8 cellular contexts compared by ENCODE assay signal in the genomic region with DNA sequence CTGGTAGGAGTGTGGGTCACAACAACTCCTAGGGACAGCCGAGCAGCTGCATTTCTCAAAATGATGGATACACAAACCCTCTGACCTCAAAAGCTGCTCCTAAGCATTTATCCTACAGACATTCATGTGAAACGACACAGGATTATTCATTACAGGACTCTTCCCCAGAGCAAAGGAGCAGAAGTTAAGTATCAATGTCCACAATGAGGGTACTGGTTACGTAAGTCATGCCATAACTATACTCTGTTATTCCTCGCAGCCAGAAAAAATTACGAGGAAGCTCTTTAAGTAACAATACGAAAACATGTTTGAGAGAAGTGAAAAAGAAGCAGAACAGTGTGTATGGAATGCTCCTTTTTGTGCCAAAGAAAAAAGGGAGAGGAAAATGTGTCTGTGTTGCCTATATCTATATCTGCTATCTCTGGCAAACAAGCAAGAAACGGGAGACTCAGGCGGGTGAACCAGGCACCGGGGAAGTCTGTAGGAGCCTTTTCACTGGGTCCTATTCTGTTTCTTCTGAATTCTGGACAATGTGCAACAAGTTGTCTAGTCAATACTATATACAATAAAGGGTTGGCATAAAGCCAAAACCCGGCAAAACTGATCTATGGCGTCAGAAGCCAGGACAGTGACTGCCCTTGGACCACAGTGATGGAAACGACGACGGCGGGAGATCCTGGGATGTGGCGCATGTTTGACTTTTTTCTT. TPM values are rescaled to one million over a fixed set of nuclear protein-coding genes. Genes with fewer than 3 reads are reported as not detected.
DNase-seq lines count a peak whose midpoint lies in the region; ATAC-seq, FAIRE-seq and TF ChIP-seq lines count a peak whose summit lies in the region.

No MANE protein-coding gene starts in this region.

- H3K9me3 ChIP-seq in A673 (ENCODE audit: low read depth, low read length, poor library complexity, severe bottlenecking) (no peaks in the 10 kb centered on the region), GM12878 (replicated peaks; ENCODE audit: control insufficient read depth, insufficient read depth, low read length) (no peaks in the 10 kb centered on the region), mesenchymal stem cell (ENCODE audit: control insufficient read depth, low read length) (no peaks in the 10 kb centered on the region)

- H2BK120ac ChIP-seq in mesenchymal stem cell (ENCODE audit: low read depth, low read length), result no peak overlapping the region

- H3K18ac ChIP-seq in mesenchymal stem cell (ENCODE audit: low read depth in 1 of 2, low read length in 2 of 2), result no peak overlapping the region

- ATAC-seq in GM12878 (no peak), GM19467 (IDR thresholded peaks at IDR 0.05; ENCODE audit: unreplicated experiment) (no peak), HG03439 (IDR thresholded peaks at IDR 0.05; ENCODE audit: unreplicated experiment) (no peak), omental fat pad (ENCODE audit: low FRiP score) (no peak)

- H3K4ac ChIP-seq in mesenchymal stem cell (ENCODE audit: low read depth in 1 of 2, low read length in 2 of 2), result no peak overlapping the region

- no peak overlapping the region for H4K91ac ChIP-seq in mesenchymal stem cell (ENCODE audit: low read length)

- in situ Hi-C loops in GM12878 (cut with MboI), result no loop called here

- WGBS in GM12878 (ENCODE audit: insufficient coverage, insufficient replicate concordance, low lambda C conversion rate, missing lambda C conversion rate), result 79% methylated on average over 16 of the region's 16 CpGs
- 47% methylated on average over 16 of the region's 16 CpGs for WGBS in mesenchymal stem cell

- no peak overlapping the region for H3K23ac ChIP-seq in mesenchymal stem cell (ENCODE audit: low read length in 2 of 2)

- DNase-seq in A673 (ENCODE audit: low spot score) (peak; percentile 37), HT-29 (ENCODE audit: low spot score) (peak; percentile 33), GM12878 (ENCODE audit: low read depth, low spot score) (no peak), mesenchymal stem cell (peak; percentile 73), omental fat pad (ENCODE audit: low spot score) (no peak)
- no peak for DNase-seq in stimulated activated CD4-positive, alpha-beta T cell treated with anti-CD3 and anti-CD28 coated beads, Interleukin-4, amount 100 ng/mL, for 1 hour

- H2AFZ ChIP-seq in GM12878 (ENCODE audit: control insufficient read depth, low read depth, low read length), result no peak overlapping the region
- no peak overlapping the region for H2AFZ ChIP-seq in mesenchymal stem cell (ENCODE audit: low read depth, low read length)

- H3K27me3 ChIP-seq in A673 (replicated peaks; ENCODE audit: insufficient read depth, low read depth, low read length, poor library complexity) (no peaks in the 10 kb centered on the region), GM12878 (replicated peaks in 1 of 2; ENCODE audit: control insufficient read depth in 2 of 2, insufficient read depth in 2 of 2, low read length in 1 of 2) (no peaks in the 10 kb centered on the region), mesenchymal stem cell (ENCODE audit: control insufficient read depth in 1 of 2, insufficient read depth in 1 of 2, low read length in 2 of 2) (no peaks in the 10 kb centered on the region)

- no peak overlapping the region; the same call in 1 of the 2 replicates for H3K9ac ChIP-seq in GM12878 (ENCODE audit: control insufficient read depth, insufficient read depth, low read length)
- H3K9ac ChIP-seq in mesenchymal stem cell (ENCODE audit: low read length), result peak overlapping the region; percentile 96

- SMC1A ChIA-PET in GM12878 (lab: Charles Lee; ENCODE audit: uncharacterized antibody, unreplicated experiment), result interaction anchor here (0.6 kb wide), 1 partner anchor 141 kb away, joined by 3 read pairs; no protein-coding TSS in a partner anchor

- peak overlapping the region; percentile 35 for H2AK5ac ChIP-seq in mesenchymal stem cell (ENCODE audit: low read length, severe bottlenecking)

- TF ChIP-seq EP300 in GM12878 (IDR thresholded peaks at IDR 0.05; ENCODE audit: borderline replicate concordance in 1 of 2, control insufficient read depth in 1 of 2, low read depth in 2 of 2, low read length in 2 of 2), result no peak

- intact Hi-C loops in A673 (cut with micrococcal nuclease; ENCODE audit: unreplicated experiment) (loop anchor here (5.0 kb wide), 1 partner anchor 147 kb away; the partner anchor contains the start of gene ZNF865), GM12878 (cut with micrococcal nuclease; ENCODE audit: unreplicated experiment) (no loop called here)

- POLR2A ChIA-PET in A673 (lab: Charles Lee; ENCODE audit: low non-redundant PET), result no interaction called here
- POLR2A ChIA-PET in GM12878 (lab: Charles Lee), result no interaction called here

- peaks cover 9% of the 10 kb centered on the region for H3K79me2 ChIP-seq in GM12878 (ENCODE audit: control insufficient read depth, insufficient read depth, low read length)

- H4K8ac ChIP-seq in mesenchymal stem cell (ENCODE audit: low read length), result no peak overlapping the region

- no peak overlapping the region for H2BK5ac ChIP-seq in mesenchymal stem cell (ENCODE audit: low read depth, low read length, poor library complexity, severe bottlenecking)

- H2BK12ac ChIP-seq in mesenchymal stem cell (ENCODE audit: low read length in 2 of 2), result no peak overlapping the region

- H3K14ac ChIP-seq in mesenchymal stem cell (ENCODE audit: low read length in 2 of 2), result no peak overlapping the region

- TF ChIP-seq RAD21 in GM12878 (IDR thresholded peaks at IDR 0.05; ENCODE audit: insufficient read depth, low read depth, low read length), result no peak

- no peak for TF ChIP-seq POLR2A in GM12878 (IDR thresholded peaks at IDR 0.05; ENCODE audit: low read depth, low read length)

- H4K20me1 ChIP-seq in GM12878 (ENCODE audit: control insufficient read depth, insufficient read depth), result no peaks in the 10 kb centered on the region; the same call in 1 of the 2 replicates

- H2BK15ac ChIP-seq in mesenchymal stem cell (ENCODE audit: low read depth, poor library complexity, severe bottlenecking), result no peak overlapping the region

- peak; percentile 47 for FAIRE-seq in GM12878 (lab: Jason Lieb, UNC)

- peak overlapping the region; percentile 78 for H3K4me3 ChIP-seq in A673 (ENCODE audit: low read depth, low read length, poor library complexity, severe bottlenecking)
- peak overlapping the region; percentile 96; the same call in 1 of the 2 replicates for H3K4me3 ChIP-seq in GM12878
- H3K4me3 ChIP-seq in mesenchymal stem cell (ENCODE audit: insufficient read depth in 1 of 2, low read depth in 1 of 2, low read length in 2 of 2), result peak overlapping the region in 1 of 2 experiments; percentile 95

- TSS peak; percentile 77 for BruUV-seq in A673 (replicated peaks; lab: Mats Ljungman, UMichigan)
- BruUV-seq in GM12878 (replicated peaks; lab: Mats Ljungman, UMichigan), result TSS peak; percentile 80

- peaks cover 38% of the 10 kb centered on the region for H3K4me1 ChIP-seq in A673 (ENCODE audit: insufficient read depth, low read length, poor library complexity, severe bottlenecking)
- H3K4me1 ChIP-seq in GM12878 (ENCODE audit: control insufficient read depth, insufficient read depth, low read length), result no peaks in the 10 kb centered on the region
- peaks cover 15% of the 10 kb centered on the region for H3K4me1 ChIP-seq in mesenchymal stem cell (ENCODE audit: control insufficient read depth, insufficient read depth, low read depth, low read length)

- peaks cover 22% of the 10 kb centered on the region for H3K79me1 ChIP-seq in mesenchymal stem cell (replicated peaks; ENCODE audit: low read length, poor library complexity, severe bottlenecking)

- RAD21 ChIA-PET in GM12878 (lab: Charles Lee; ENCODE audit: unreplicated experiment), result interaction anchor here (1.9 kb wide), 1 partner anchor 44 kb away, joined by 6 read pairs; no protein-coding TSS in a partner anchor

- H3K36me3 ChIP-seq in A673 (ENCODE audit: insufficient read depth, low read length, poor library complexity, severe bottlenecking) (no peaks in the 10 kb centered on the region), GM12878 (ENCODE audit: control insufficient read depth in 2 of 2, insufficient read depth in 2 of 2, low read length in 1 of 2) (peaks cover 0 to 3% of the 10 kb centered on the region in 2 experiments; a peak in 3 of 4 replicates), mesenchymal stem cell (ENCODE audit: control insufficient read depth in 1 of 2, insufficient read depth in 2 of 2, low read depth in 1 of 2, low read length in 2 of 2) (peaks cover 6 to 19% of the 10 kb centered on the region in 2 experiments)

- peak overlapping the region; percentile 71; the same call in 1 of the 2 replicates for H3K4me2 ChIP-seq in GM12878 (ENCODE audit: control insufficient read depth, insufficient read depth)
- H3K4me2 ChIP-seq in mesenchymal stem cell (ENCODE audit: low read length, poor library complexity, severe bottlenecking), result peak overlapping the region; percentile 86

- H3K27ac ChIP-seq in A673 (ENCODE audit: low read depth, low read length, poor library complexity, severe bottlenecking) (peak overlapping the region; percentile 91), GM12878 (ENCODE audit: control insufficient read depth, insufficient read depth) (no peak overlapping the region), mesenchymal stem cell (ENCODE audit: low read length, poor library complexity, severe bottlenecking) (no peak overlapping the region)

- CTCF ChIA-PET in A673 (lab: Charles Lee), result no interaction called here
- CTCF ChIA-PET in GM12878 (lab: Yijun Ruan, JAX), result interaction anchor here (0.7 to 3.2 kb wide), 4 partner anchors 7 to 785 kb away, joined by 3 to 15 read pairs (median 4); no protein-coding TSS in a partner anchor

- no peak for TF ChIP-seq CTCF in A673 (conservative IDR thresholded peaks at IDR 0.05; ENCODE audit: low read depth, low read length)
- no peak for TF ChIP-seq CTCF in GM12878 (IDR thresholded peaks at IDR 0.05 in 2 of 3, conservative IDR thresholded peaks at IDR 0.05 in 1 of 3; ENCODE audit: control insufficient read depth in 2 of 3, extremely low read depth in 1 of 3, insufficient read depth in 1 of 3, low read depth in 3 of 3, low read length in 3 of 3)
- TF ChIP-seq CTCF in omental fat pad (IDR thresholded peaks at IDR 0.05), result no peak

RNA-seq across cellular contexts. Expression of gene ISOC2, which starts 1.3 kb away (rescaled TPM):
- total RNA-seq in A673 (2021) (33.2 and 40.6 TPM in 2 replicates), GM12878 (2014; rRNA removed) (214 and 238 TPM in 2 replicates), GM12878 (2014; rRNA removed; fragmentation: Illumina TruSeq; extraction: Trizol) (36.9 and 45.4 TPM in 2 replicates), GM12878 (2021) (87.7 and 94.2 TPM in 2 replicates), omental fat pad (10 to 100 TPM; 52.5 to 96.8 (median 62.5) TPM)
- total RNA-seq in HT-29 (2014; rRNA removed; shearing (Covaris generic)), result 323 and 339 TPM in 2 replicates
- 14.8 and 15.0 TPM in 2 replicates for total RNA-seq in GM12878 (2013; cell fraction: nucleolus; rRNA removed)
- 14.7 TPM for polyA plus RNA-seq in GM12878 (2011; ENCODE audit: low read depth)
- polyA plus RNA-seq in GM12878 (2011; rRNA removed) (12.1 and 40.3 TPM in 2 replicates), GM12878 (2014; fragmentation: Illumina TruSeq; extraction: Trizol) (4.7 and 24.1 TPM in 2 replicates), GM12878 (2014; fragmentation: Nextera tagmentation; extraction: Ambion mirVana) (1 to 10 TPM in 1 of 2 experiments, under 1 TPM in 1; 0.72 to 3.0 TPM), GM12878 (2014; rRNA removed) (140 and 192 TPM in 2 replicates), GM12878 (2016; fragmentation: Nextera tagmentation; extraction: Ambion mirVana) (10 to 100 TPM; 68.5 to 77.9 TPM)
- 75.5 and 131 TPM in 2 replicates for polyA plus RNA-seq in GM12878 (2011; cell fraction: cytosol; rRNA removed)
- polyA plus RNA-seq in GM12878 (2011; cell fraction: nucleus; rRNA removed), result 108 and 125 TPM in 2 replicates
- polyA plus RNA-seq in GM12878 (2012), result 44.3 and 46.1 TPM in 2 replicates
- 10.6 and 37.0 TPM in 2 replicates for polyA minus RNA-seq in GM12878 (2011; rRNA and poly(A)+ RNA removed)
- polyA minus RNA-seq in GM12878 (2011; cell fraction: cytosol; rRNA and poly(A)+ RNA removed), result 17.6 and 19.5 TPM in 2 replicates
- 16.2 and 25.3 TPM in 2 replicates for polyA minus RNA-seq in GM12878 (2011; cell fraction: nucleus; rRNA and poly(A)+ RNA removed)
- polyA plus RNA-seq in mesenchymal stem cell (2013, experiment 1 of 2), result 54.6 TPM
- 52.1 TPM for polyA plus RNA-seq in mesenchymal stem cell (2013, experiment 2 of 2)

RNA-seq across cellular contexts. Expression of gene C19orf85, which starts 4.4 kb away (rescaled TPM):
- total RNA-seq in A673 (2021) (not detected in 2 replicates), GM12878 (2014; rRNA removed) (not detected in 2 replicates), GM12878 (2014; rRNA removed; fragmentation: Illumina TruSeq; extraction: Trizol) (not detected in 2 replicates), GM12878 (2021) (not detected in 2 replicates), omental fat pad (not detected)
- total RNA-seq in HT-29 (2014; rRNA removed; shearing (Covaris generic)), result 0.41 and 0.83 TPM in 2 replicates
- not detected in 2 replicates for total RNA-seq in GM12878 (2013; cell fraction: nucleolus; rRNA removed)
- polyA plus RNA-seq in GM12878 (2011; ENCODE audit: low read depth), result not detected
- polyA plus RNA-seq in GM12878 (2011; rRNA removed) (not detected in 2 replicates), GM12878 (2014; fragmentation: Illumina TruSeq; extraction: Trizol) (not detected in 2 replicates), GM12878 (2014; fragmentation: Nextera tagmentation; extraction: Ambion mirVana) (not detected), GM12878 (2014; rRNA removed) (not detected in 2 replicates), GM12878 (2016; fragmentation: Nextera tagmentation; extraction: Ambion mirVana) (not detected)
- not detected in 2 replicates for polyA plus RNA-seq in GM12878 (2011; cell fraction: cytosol; rRNA removed)
- polyA plus RNA-seq in GM12878 (2011; cell fraction: nucleus; rRNA removed), result not detected in 2 replicates
- not detected in 2 replicates for polyA plus RNA-seq in GM12878 (2012)
- not detected in 2 replicates for polyA minus RNA-seq in GM12878 (2011; rRNA and poly(A)+ RNA removed)
- not detected in 2 replicates for polyA minus RNA-seq in GM12878 (2011; cell fraction: cytosol; rRNA and poly(A)+ RNA removed)
- polyA minus RNA-seq in GM12878 (2011; cell fraction: nucleus; rRNA and poly(A)+ RNA removed), result not detected in 2 replicates
- polyA plus RNA-seq in mesenchymal stem cell (2013, experiment 1 of 2), result not detected
- not detected for polyA plus RNA-seq in mesenchymal stem cell (2013, experiment 2 of 2)

RNA-seq across cellular contexts. Expression of gene ZNF628, which starts 16.3 kb away (rescaled TPM):
- 11.9 and 16.7 TPM in 2 replicates for total RNA-seq in A673 (2021)
- 29.9 TPM in 2 replicates for total RNA-seq in HT-29 (2014; rRNA removed; shearing (Covaris generic))
- 5.1 and 6.6 TPM in 2 replicates for total RNA-seq in GM12878 (2013; cell fraction: nucleolus; rRNA removed)
- 1.3 and 1.6 TPM in 2 replicates for total RNA-seq in GM12878 (2014; rRNA removed)
- 0.18 and 0.31 TPM in 2 replicates for total RNA-seq in GM12878 (2014; rRNA removed; fragmentation: Illumina TruSeq; extraction: Trizol)
- 9.2 and 11.3 TPM in 2 replicates for total RNA-seq in GM12878 (2021)
- 1.6 TPM for polyA plus RNA-seq in GM12878 (2011; ENCODE audit: low read depth)
- polyA plus RNA-seq in GM12878 (2011; rRNA removed), result 0.06 and 0.18 TPM in 2 replicates
- 0.16 and 0.87 TPM in 2 replicates for polyA plus RNA-seq in GM12878 (2011; cell fraction: cytosol; rRNA removed)
- 2.8 and 4.7 TPM in 2 replicates for polyA plus RNA-seq in GM12878 (2011; cell fraction: nucleus; rRNA removed)
- polyA plus RNA-seq in GM12878 (2012), result 5.9 and 6.2 TPM in 2 replicates
- polyA plus RNA-seq in GM12878 (2014; fragmentation: Illumina TruSeq; extraction: Trizol), result 0.04 TPM in 1 of 2 replicates, not detected in the other
- under 1 TPM in 1 of 2 experiments, not detected in 1; 0.04 TPM for polyA plus RNA-seq in GM12878 (2014; fragmentation: Nextera tagmentation; extraction: Ambion mirVana)
- 2.4 and 3.9 TPM in 2 replicates for polyA plus RNA-seq in GM12878 (2014; rRNA removed)
- 1 to 10 TPM; 1.6 to 1.7 TPM for polyA plus RNA-seq in GM12878 (2016; fragmentation: Nextera tagmentation; extraction: Ambion mirVana)
- polyA minus RNA-seq in GM12878 (2011; rRNA and poly(A)+ RNA removed), result 0.29 and 0.77 TPM in 2 replicates
- 2.1 and 4.1 TPM in 2 replicates for polyA minus RNA-seq in GM12878 (2011; cell fraction: cytosol; rRNA and poly(A)+ RNA removed)
- polyA minus RNA-seq in GM12878 (2011; cell fraction: nucleus; rRNA and poly(A)+ RNA removed), result 0.85 and 1.5 TPM in 2 replicates
- 7.0 TPM for polyA plus RNA-seq in mesenchymal stem cell (2013, experiment 1 of 2)
- polyA plus RNA-seq in mesenchymal stem cell (2013, experiment 2 of 2), result 6.6 TPM
- total RNA-seq in omental fat pad, result 1 to 10 TPM; 1.7 to 6.4 (median 2.6) TPM

RNA-seq across cellular contexts. Expression of gene SHISA7, which starts 17.0 kb away (rescaled TPM):
- total RNA-seq in A673 (2021) (0.21 and 0.26 TPM in 2 replicates), GM12878 (2014; rRNA removed) (not detected in 2 replicates), GM12878 (2014; rRNA removed; fragmentation: Illumina TruSeq; extraction: Trizol) (not detected in 2 replicates), GM12878 (2021) (not detected in 2 replicates), omental fat pad (not detected)
- not detected in 2 replicates for total RNA-seq in HT-29 (2014; rRNA removed; shearing (Covaris generic))
- not detected in 2 replicates for total RNA-seq in GM12878 (2013; cell fraction: nucleolus; rRNA removed)
- polyA plus RNA-seq in GM12878 (2011; ENCODE audit: low read depth), result 0.05 TPM
- polyA plus RNA-seq in GM12878 (2011; rRNA removed) (not detected in 2 replicates), GM12878 (2014; fragmentation: Illumina TruSeq; extraction: Trizol) (0.03 TPM in 1 of 2 replicates, not detected in the other), GM12878 (2014; fragmentation: Nextera tagmentation; extraction: Ambion mirVana) (not detected), GM12878 (2014; rRNA removed) (not detected in 2 replicates), GM12878 (2016; fragmentation: Nextera tagmentation; extraction: Ambion mirVana) (not detected)
- not detected in 2 replicates for polyA plus RNA-seq in GM12878 (2011; cell fraction: cytosol; rRNA removed)
- polyA plus RNA-seq in GM12878 (2011; cell fraction: nucleus; rRNA removed), result not detected in 2 replicates
- polyA plus RNA-seq in GM12878 (2012), result 0.05 and 0.06 TPM in 2 replicates
- not detected in 2 replicates for polyA minus RNA-seq in GM12878 (2011; rRNA and poly(A)+ RNA removed)
- polyA minus RNA-seq in GM12878 (2011; cell fraction: cytosol; rRNA and poly(A)+ RNA removed), result not detected in 2 replicates
- polyA minus RNA-seq in GM12878 (2011; cell fraction: nucleus; rRNA and poly(A)+ RNA removed), result not detected in 2 replicates
- not detected for polyA plus RNA-seq in mesenchymal stem cell (2013, experiment 1 of 2)
- polyA plus RNA-seq in mesenchymal stem cell (2013, experiment 2 of 2), result under 0.01 TPM

RNA-seq across cellular contexts. Expression of gene NAT14, which starts 24.9 kb away (rescaled TPM):
- total RNA-seq in A673 (2021) (55.1 and 66.0 TPM in 2 replicates), GM12878 (2014; rRNA removed) (9.1 and 14.0 TPM in 2 replicates), GM12878 (2014; rRNA removed; fragmentation: Illumina TruSeq; extraction: Trizol) (6.8 TPM in 2 replicates), GM12878 (2021) (20.4 and 23.6 TPM in 2 replicates), omental fat pad (1 to 10 TPM; 2.3 to 4.6 (median 2.6) TPM)
- total RNA-seq in HT-29 (2014; rRNA removed; shearing (Covaris generic)), result 28.9 and 34.9 TPM in 2 replicates
- total RNA-seq in GM12878 (2013; cell fraction: nucleolus; rRNA removed), result 6.6 and 9.7 TPM in 2 replicates
- 5.5 TPM for polyA plus RNA-seq in GM12878 (2011; ENCODE audit: low read depth)
- polyA plus RNA-seq in GM12878 (2011; rRNA removed) (6.4 and 12.3 TPM in 2 replicates), GM12878 (2014; fragmentation: Illumina TruSeq; extraction: Trizol) (2.7 and 6.5 TPM in 2 replicates), GM12878 (2014; fragmentation: Nextera tagmentation; extraction: Ambion mirVana) (1 to 10 TPM in 1 of 2 experiments, under 1 TPM in 1; 0.87 to 4.7 TPM), GM12878 (2014; rRNA removed) (14.3 and 16.7 TPM in 2 replicates), GM12878 (2016; fragmentation: Nextera tagmentation; extraction: Ambion mirVana) (10 to 100 TPM in 1 of 2 experiments, 1 to 10 TPM in 1; 8.9 to 10.4 TPM)
- polyA plus RNA-seq in GM12878 (2011; cell fraction: cytosol; rRNA removed), result 18.2 and 20.5 TPM in 2 replicates
- 56.0 and 56.6 TPM in 2 replicates for polyA plus RNA-seq in GM12878 (2011; cell fraction: nucleus; rRNA removed)
- polyA plus RNA-seq in GM12878 (2012), result 14.0 and 17.1 TPM in 2 replicates
- polyA minus RNA-seq in GM12878 (2011; rRNA and poly(A)+ RNA removed), result 1.5 and 9.1 TPM in 2 replicates
- polyA minus RNA-seq in GM12878 (2011; cell fraction: cytosol; rRNA and poly(A)+ RNA removed), result 2.1 and 2.9 TPM in 2 replicates
- 7.4 and 9.6 TPM in 2 replicates for polyA minus RNA-seq in GM12878 (2011; cell fraction: nucleus; rRNA and poly(A)+ RNA removed)
- 106 TPM for polyA plus RNA-seq in mesenchymal stem cell (2013, experiment 1 of 2)
- polyA plus RNA-seq in mesenchymal stem cell (2013, experiment 2 of 2), result 108 TPM

Comparison
In these comparisons a context has a peak if more than half of its experiments do, and no peak if none do; other contexts are left out.
1. DNase-seq: peak in A673 (single experiment), HT-29 (single experiment) and mesenchymal stem cell (single experiment); none in GM12878 (single experiment), stimulated activated CD4-positive, alpha-beta T cell treated with anti-CD3 and anti-CD28 coated beads, Interleukin-4, amount 100 ng/mL, for 1 hour (single experiment) and omental fat pad (single experiment).